1 cellular context compared by ENCODE assay signal in genomic region chr3:35597490-35597889, GRCh38.
TF ChIP-seq lines count a peak whose summit lies in the region.

No MANE protein-coding gene starts in this region.

TF ChIP-seq in HepG2, 621 proteins besides CTCF, POLR2A, EP300 and RAD21 (continued from another document):
- no peak for TF ChIP-seq IRF2 (CRISPR knock-in tag; IDR thresholded peaks at IDR 0.05)
- no peak for TF ChIP-seq ARNTL (CRISPR knock-in tag; IDR thresholded peaks at IDR 0.05)
- no peak for TF ChIP-seq DDIT3 (CRISPR knock-in tag; IDR thresholded peaks at IDR 0.05)
- TF ChIP-seq XRCC5 (optimal IDR thresholded peaks at IDR 0.05; ENCODE audit: low read length): no peak
- TF ChIP-seq AKAP8 (CRISPR knock-in tag; IDR thresholded peaks at IDR 0.05): no peak
- TF ChIP-seq ZNF770 (CRISPR knock-in tag; IDR thresholded peaks at IDR 0.05): no peak
- no peak for TF ChIP-seq ATM (IDR thresholded peaks at IDR 0.05; ENCODE audit: borderline replicate concordance)
